Comparison of ENCODE assay signal across 19 cellular contexts in the genomic region with DNA sequence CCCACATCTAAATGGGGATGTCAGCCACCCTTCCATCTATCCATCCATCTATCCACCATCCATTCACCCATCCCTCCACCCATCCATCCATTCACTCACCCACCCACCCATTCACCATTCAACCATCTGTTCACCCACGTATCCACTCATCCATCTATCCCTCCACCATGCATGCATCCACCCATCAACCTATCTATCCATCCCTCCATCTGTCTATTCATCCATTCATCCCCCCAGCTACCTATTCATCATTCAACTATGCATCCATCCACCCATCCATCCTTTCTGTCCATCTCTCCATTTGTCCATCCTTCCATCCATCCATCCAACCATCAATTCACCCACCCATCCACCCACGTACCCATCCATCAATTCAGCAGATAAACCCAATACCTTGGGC. TPM values are rescaled to one million over a fixed set of nuclear protein-coding genes. Genes with fewer than 3 reads are reported as not detected.
"Had no signal": no experiment of that assay in that cellular context is flagged by ENCODE, and none has a peak within 500 bp of the region (broad histone marks: within the 10 kb centered on the region; RNA-seq: fewer than 3 reads in every experiment).

No MANE protein-coding gene starts in this region.

- H3K4me2 ChIP-seq: SK-N-SH had no signal

- H3K27ac Mint-ChIP-seq: T-cell had no signal

- H3K36me3 Mint-ChIP-seq: T-cell had no signal

- H3K9me3 Mint-ChIP-seq: T-cell had no signal

- H3K27ac ChIP-seq: RWPE1 had no signal

- DNase-seq: Karpas-422; KBM-7; MM.1S; NCI-H1436; NCI-H187 treated with DMSO at 0.1 percent for 48 hours; NCI-H2171 treated with DMSO at 0.1 percent for 48 hours; NCI-H446 treated with DMSO at 0.1 percent for 48 hours; NCI-H526; NK-92 treated with Interleukin-12 subunit alpha and Interleukin-12 subunit beta, amount 100 ng/mL, for 24 hours; PC-3; SK-N-SH; SW 1271; T-cell had no signal

- H3K9ac ChIP-seq: SK-N-SH had no signal

- ATAC-seq: Panc1, PC-3 had no signal

- H3K4me3 Mint-ChIP-seq: T-cell had no signal

- H3K9me3 ChIP-seq: SK-N-SH had no signal

- H3K27me3 Mint-ChIP-seq: T-cell had no signal

RNA-seq across cellular contexts. Expression of a gene that starts 14.6 kb away (rescaled TPM):
- total RNA-seq: M059J, OCI-LY7, PC-3 had no signal

RNA-seq across cellular contexts. Expression of a gene that starts 21.3 kb away (rescaled TPM):
- total RNA-seq: HT1080, SK-MEL-5 had no signal

RNA-seq across cellular contexts. Expression of a gene that starts 25.7 kb away (rescaled TPM):
- total RNA-seq: HT1080, SK-MEL-5 had no signal

RNA-seq across cellular contexts. Expression of a gene that starts 31.8 kb away (rescaled TPM):
- total RNA-seq: HT1080, M059J, OCI-LY7, PC-3, SK-MEL-5 had no signal
- polyA plus RNA-seq: SK-N-SH had no signal
